20 cellular contexts compared by ENCODE assay signal in genomic region chr1:78078358-78078757, GRCh38.
"Had no signal": no experiment of that assay in that cellular context is flagged by ENCODE, and none has a peak within 500 bp of the region (broad histone marks: within the 10 kb centered on the region; RNA-seq: fewer than 3 reads in every experiment).

No MANE protein-coding gene starts in this region.

- H3K9me3 ChIP-seq: lower lobe of right lung, suprapubic skin, vagina had no signal

- H3K27ac ChIP-seq: epithelial cell of prostate, lower lobe of right lung, suprapubic skin, vagina had no signal

- H3K4me1 ChIP-seq: lower lobe of right lung had no signal

- H3K36me3 ChIP-seq: lower lobe of right lung, suprapubic skin, vagina had no signal

- FAIRE-seq: frontal cortex, kidney had no signal

- H3K27me3 ChIP-seq: suprapubic skin, vagina had no signal

- H3K4me3 ChIP-seq: lower lobe of right lung, suprapubic skin, vagina had no signal

- ATAC-seq: activated CD4-positive, CD25-positive, alpha-beta regulatory T cell treated with anti-CD3 and anti-CD28 coated beads, Interleukin-2, amount 50 U/mL, for 24 hours; activated CD8-positive, alpha-beta T cell treated with anti-CD3 and anti-CD28 coated beads, Interleukin-2, amount 10 ng/mL, durations not matched to agents 7 days and 5 days; activated naive CD8-positive, alpha-beta T cell treated with anti-CD3 and anti-CD28 coated beads, Interleukin-2, amount 50 U/mL, for 24 hours; activated T-cell treated with anti-CD3 and anti-CD28 coated beads, Interleukin-2, amount 50 U/mL, for 4 hours; effector memory CD8-positive, alpha-beta T cell; lower lobe of right lung; stimulated activated naive CD8-positive, alpha-beta T cell treated with anti-CD3 and anti-CD28 coated beads, Interleukin-15, amount 100 ng/mL, for 72 hours had no signal

- DNase-seq: activated CD4-positive, alpha-beta T cell treated with anti-CD3 and anti-CD28 coated beads, Interleukin-2, amount 10 ng/mL, durations not matched to agents 7 days and 5 days; activated CD8-positive, alpha-beta T cell treated with anti-CD3 and anti-CD28 coated beads, Interleukin-2, amount 10 ng/mL, durations not matched to agents 7 days and 5 days; activated naive CD4-positive, alpha-beta T cell treated with anti-CD3 and anti-CD28 coated beads, Interleukin-2, amount 10 ng/mL, durations not matched to agents 7 days and 5 days; activated naive CD8-positive, alpha-beta T cell treated with anti-CD3 and anti-CD28 coated beads, Interleukin-2, amount 50 U/mL, for 24 hours; activated T-cell treated with anti-CD3 and anti-CD28 coated beads, Interleukin-2, amount 50 U/mL, for 4 hours; aorta; cerebellar nuclear complex; effector memory CD8-positive, alpha-beta T cell; kidney; lower lobe of right lung; midbrain; right cardiac atrium; stimulated activated CD4-positive, alpha-beta T cell treated with anti-CD3 and anti-CD28 coated beads, Interleukin-2, amount 100 ng/mL, for 48 hours; stimulated activated naive CD8-positive, alpha-beta T cell treated with anti-CD3 and anti-CD28 coated beads, Interleukin-15, amount 100 ng/mL, for 72 hours; trophoblast cell had no signal
